In the genomic region with DNA sequence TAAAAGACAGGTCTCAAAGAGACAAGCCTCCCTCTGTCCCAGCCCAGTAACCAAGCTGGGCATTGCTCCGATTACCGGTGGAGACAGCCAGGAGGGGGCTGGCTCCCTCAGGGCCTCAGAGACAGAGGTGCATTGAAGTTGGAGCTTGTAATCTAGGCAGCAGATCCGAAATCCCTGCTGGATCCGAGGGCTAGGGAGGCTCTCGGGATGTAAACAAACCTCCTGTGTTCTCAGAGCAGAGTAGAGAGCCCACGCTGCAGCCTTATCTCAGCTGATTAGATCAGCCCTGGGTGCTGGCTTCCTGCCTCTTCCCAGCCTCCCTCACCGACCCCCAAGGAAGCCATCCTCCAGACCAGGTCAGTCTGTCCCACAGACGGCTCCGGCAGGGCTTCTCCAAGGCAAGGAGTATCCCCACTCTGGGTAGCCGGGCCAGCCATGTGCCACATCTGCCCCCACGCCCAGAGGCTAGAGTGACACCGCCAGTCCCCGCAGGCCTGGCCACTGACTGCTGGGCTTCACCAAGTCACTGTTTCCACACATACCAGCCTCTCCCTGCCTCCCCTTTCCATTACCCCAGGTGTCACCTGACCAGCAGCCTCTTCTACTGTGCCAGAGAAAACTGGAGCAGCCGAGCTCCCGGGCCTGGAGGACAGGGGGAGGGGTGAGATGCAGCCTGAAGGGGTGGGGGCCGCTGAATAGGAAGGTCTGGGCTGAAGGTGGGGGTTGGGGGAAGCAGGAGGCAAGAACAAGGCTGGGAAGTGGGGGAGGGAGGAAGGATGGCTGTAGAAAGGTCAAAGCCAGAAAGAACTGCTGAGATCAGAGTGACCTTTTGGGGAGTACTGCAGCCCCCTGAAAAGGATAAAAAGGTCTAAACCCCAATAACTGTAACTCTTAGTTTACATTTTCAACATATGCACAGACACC, we compare ENCODE assay signal across 8 cellular contexts. TPM values are rescaled to one million over a fixed set of nuclear protein-coding genes. Genes with fewer than 3 reads are reported as not detected.
DNase-seq lines count a peak whose midpoint lies in the region; ATAC-seq and TF ChIP-seq lines count a peak whose summit lies in the region.

No MANE protein-coding gene starts in this region.

- no peak for TF ChIP-seq EP300 in esophagus muscularis mucosa (IDR thresholded peaks at IDR 0.05)

- H3K9me3 ChIP-seq in Peyer's patch (no peaks in the 10 kb centered on the region), esophagus muscularis mucosa (no peaks in the 10 kb centered on the region)

- DNase-seq in EH (ENCODE audit: low read depth), result peak; percentile 65
- peak in 2 of 3 donors; percentile 59 to 60 for DNase-seq in Peyer's patch
- DNase-seq in esophagus muscularis mucosa (ENCODE audit: extremely low spot score), result no peak
- peak; percentile 82 for DNase-seq in myocyte (ENCODE audit: low read depth)

- WGBS in esophagus muscularis mucosa, result 9% methylated on average over 10 of the region's 16 CpGs

- H3K4me1 ChIP-seq in Peyer's patch, result peaks cover 0 to 98% (median 17%) of the 10 kb centered on the region in 4 donors
- peaks cover 85 to 100% (median 99%) of the 10 kb centered on the region in 4 donors for H3K4me1 ChIP-seq in esophagus muscularis mucosa

- H3K27me3 ChIP-seq in Peyer's patch, result no peaks in the 10 kb centered on the region
- no peaks in the 10 kb centered on the region for H3K27me3 ChIP-seq in esophagus muscularis mucosa

- no peaks in the 10 kb centered on the region for H3K36me3 ChIP-seq in Peyer's patch
- peaks cover 0 to 7% (median 2%) of the 10 kb centered on the region in 4 donors for H3K36me3 ChIP-seq in esophagus muscularis mucosa

- TF ChIP-seq POLR2A in Peyer's patch (IDR thresholded peaks at IDR 0.05) (no peak), esophagus muscularis mucosa (IDR thresholded peaks at IDR 0.05; ENCODE audit: low read depth) (peak; percentile 18)

- H3K27ac ChIP-seq in Peyer's patch (peak overlapping the region; percentile 1 to 96 (median 87)), esophagus muscularis mucosa (replicated peaks in 1 of 4) (peak overlapping the region; percentile 93 to 97 (median 96))

- intact Hi-C loops in esophagus muscularis mucosa (cut with DNase I), result no loop called here

- ATAC-seq in HG03196 (IDR thresholded peaks at IDR 0.05; ENCODE audit: unreplicated experiment), result no peak
- no peak for ATAC-seq in GM18517 (IDR thresholded peaks at IDR 0.05; ENCODE audit: unreplicated experiment)
- no peak for ATAC-seq in GM19035 (IDR thresholded peaks at IDR 0.05; ENCODE audit: unreplicated experiment)
- ATAC-seq in GM21526 (IDR thresholded peaks at IDR 0.05; ENCODE audit: low FRiP score, unreplicated experiment), result no peak

- TF ChIP-seq CTCF in Peyer's patch (IDR thresholded peaks at IDR 0.05) (no peak), esophagus muscularis mucosa (IDR thresholded peaks at IDR 0.05) (no peak)

- peak overlapping the region in 2 of 4 donors; percentile 73 to 90 for H3K4me3 ChIP-seq in Peyer's patch
- peak overlapping the region; percentile 39 to 80 (median 78) for H3K4me3 ChIP-seq in esophagus muscularis mucosa

RNA-seq across cellular contexts. Expression of a gene that starts 6.0 kb away (rescaled TPM):
- 10 to 100 TPM; 21.5 to 49.7 (median 32.5) TPM for total RNA-seq in Peyer's patch
- 100 to 1,000 TPM in 1 of 4 donors, 10 to 100 TPM in 3; 61.9 to 177 (median 72.2) TPM for total RNA-seq in esophagus muscularis mucosa
- total RNA-seq in myocyte, result 34.8 and 51.5 TPM in 2 replicates
- polyA plus RNA-seq in myocyte (2012), result 42.9 TPM

RNA-seq across cellular contexts. Expression of a gene that starts 20.8 kb away (rescaled TPM):
- total RNA-seq in Peyer's patch (10 to 100 TPM; 23.1 to 62.2 (median 46.9) TPM), esophagus muscularis mucosa (10 to 100 TPM; 28.2 to 48.4 (median 42.5) TPM), myocyte (12.7 and 13.2 TPM in 2 replicates)
- polyA plus RNA-seq in myocyte (2012), result 16.8 TPM

RNA-seq across cellular contexts. Expression of a gene that starts 34.1 kb away (rescaled TPM):
- total RNA-seq in Peyer's patch (not detected), esophagus muscularis mucosa (under 1 TPM in 2 of 4 donors, not detected in 2; 0.17 to 0.33 TPM), myocyte (not detected in 2 replicates)
- not detected for polyA plus RNA-seq in myocyte (2012)

RNA-seq across cellular contexts. Expression of a gene that starts 35.6 kb away (rescaled TPM):
- total RNA-seq in Peyer's patch (not detected), esophagus muscularis mucosa (not detected), myocyte (not detected in 2 replicates)
- not detected for polyA plus RNA-seq in myocyte (2012)

RNA-seq across cellular contexts. Expression of a gene that starts 35.9 kb away (rescaled TPM):
- total RNA-seq in Peyer's patch, result not detected
- 1 to 10 TPM in 2 of 4 donors, under 1 TPM in 1, not detected in 1; 0.17 to 2.1 (median 1.1) TPM for total RNA-seq in esophagus muscularis mucosa
- total RNA-seq in myocyte, result not detected in 2 replicates
- 0.34 TPM for polyA plus RNA-seq in myocyte (2012)
